17 cellular contexts compared by ENCODE assay signal in the genomic region with DNA sequence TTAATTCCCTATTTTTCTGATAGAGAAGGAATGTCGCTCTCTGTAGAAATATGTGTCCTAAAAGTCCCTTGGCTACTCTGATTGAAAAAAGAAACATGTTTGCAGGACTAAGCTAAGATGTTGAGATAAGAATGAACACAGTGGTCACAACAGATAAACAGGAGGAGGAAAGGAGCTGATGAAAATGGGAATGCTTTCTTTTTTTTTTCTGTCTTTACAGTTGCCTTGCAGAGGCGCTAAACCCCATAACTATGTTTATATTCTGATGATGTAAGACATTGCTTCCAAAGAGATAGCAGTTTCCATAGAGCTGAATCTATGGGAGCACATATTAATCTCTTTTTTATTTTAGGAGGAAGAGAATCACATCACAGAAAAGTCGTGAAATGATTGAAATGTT.
"Had no signal": no experiment of that assay in that cellular context is flagged by ENCODE, and none has a peak within 500 bp of the region (broad histone marks: within the 10 kb centered on the region; RNA-seq: fewer than 3 reads in every experiment).

No MANE protein-coding gene starts in this region.

- H3K9me3 ChIP-seq: SK-N-SH had no signal

- DNase-seq: Kasumi-1, MM.1S, MV-4-11, NCI-H1092, NCI-H1417 treated with DMSO at 0.1 percent for 48 hours, NCI-H146, NCI-H1694 treated with DMSO at 0.1 percent for 48 hours, NCI-H1930, NCI-H2107, NCI-H2227 treated with DMSO at 0.1 percent for 48 hours, NCI-H526 treated with DMSO at 0.1 percent for 48 hours, NCI-H748 treated with DMSO at 0.1 percent for 48 hours, PC-3, SHP77, SK-N-SH had no signal

- H3K4me2 ChIP-seq: KMS-11, SK-N-SH had no signal

- H3K9ac ChIP-seq: KMS-11, SK-N-SH had no signal

- H3K27ac ChIP-seq: KMS-11, RWPE1 had no signal
